In genomic region chr12:27631813-27632491, GRCh38 we compare ENCODE assay signal across 22 cellular contexts.
DNase-seq lines count a peak whose midpoint lies in the region; ATAC-seq and TF ChIP-seq lines count a peak whose summit lies in the region.
"Had no signal": no experiment of that assay in that cellular context is flagged by ENCODE, and none has a peak within 500 bp of the region (broad histone marks: within the 10 kb centered on the region; RNA-seq: fewer than 3 reads in every experiment).

No MANE protein-coding gene starts in this region.

- H3K9me3 ChIP-seq in ascending aorta: no peaks in the 10 kb centered on the region
- H3K9me3 ChIP-seq: BLaER1, SK-N-SH had no signal

- DNase-seq in left ventricle myocardium superior (no peak), left cardiac atrium (no peak), ascending aorta (ENCODE audit: low spot score in 2 of 2) (no peak), left lobe of liver (ENCODE audit: low spot score) (no peak)
- DNase-seq: CD4-positive, alpha-beta T cell; COR-L47; DMS 273 treated with DMSO at 0.1 percent for 48 hours; MV-4-11; NCI-H1105 treated with DMSO at 0.1 percent for 48 hours; NCI-H2029 treated with DMSO at 0.1 percent for 48 hours; NCI-H226; NCI-H510A treated with DMSO at 0.1 percent for 48 hours; NCI-H748 treated with DMSO at 0.1 percent for 48 hours; PC-9; RPMI8226; SIG-M5; SK-N-SH had no signal

- peak; percentile 36 for ATAC-seq in left ventricle myocardium superior
- no peak for ATAC-seq in left cardiac atrium
- peak; percentile 36 for ATAC-seq in left lobe of liver
- ATAC-seq in HG03342 (IDR thresholded peaks at IDR 0.05; ENCODE audit: unreplicated experiment): no peak
- no peak for ATAC-seq in GM19452 (IDR thresholded peaks at IDR 0.05; ENCODE audit: unreplicated experiment)
- ATAC-seq in HG03025 (IDR thresholded peaks at IDR 0.05; ENCODE audit: low FRiP score, unreplicated experiment): no peak
- ATAC-seq: HCT116 had no signal

- no peak for TF ChIP-seq CTCF in ascending aorta (IDR thresholded peaks at IDR 0.05)

- H3K27ac ChIP-seq in ascending aorta: peak overlapping the region; percentile 53 to 88
- H3K27ac ChIP-seq: BLaER1, PC-9 had no signal

- no peaks in the 10 kb centered on the region for H3K27me3 ChIP-seq in ascending aorta
- H3K27me3 ChIP-seq: BLaER1 had no signal

- peaks cover 7 to 30% of the 10 kb centered on the region in 2 donors for H3K4me1 ChIP-seq in ascending aorta
- H3K4me1 ChIP-seq: BLaER1 had no signal

- H3K36me3 ChIP-seq in ascending aorta: no peaks in the 10 kb centered on the region

- H3K4me3 ChIP-seq in ascending aorta: no peak overlapping the region
- H3K4me3 ChIP-seq: BLaER1, PC-9 had no signal

- intact Hi-C loops in left ventricle myocardium superior (cut with micrococcal nuclease) (no loop called here), left cardiac atrium (cut with DNase I) (loop anchor here in 1 of 2 donors (10.0 kb wide), 1 partner anchor 197 kb away; no protein-coding TSS in a partner anchor), ascending aorta (cut with DNase I) (loop anchor here (5.0 kb wide), 1 partner anchor 205 kb away; no protein-coding TSS in a partner anchor)

Comparison
In these comparisons a context has a peak if more than half of its experiments do, and no peak if none do; other contexts are left out.
1. ATAC-seq: peak in left ventricle myocardium superior (single experiment) and left lobe of liver (single experiment); none in left cardiac atrium (0 of 2), HG03342 (single experiment), GM19452 (single experiment) and HG03025 (single experiment).